20 cellular contexts compared by ENCODE assay signal in the genomic region with DNA sequence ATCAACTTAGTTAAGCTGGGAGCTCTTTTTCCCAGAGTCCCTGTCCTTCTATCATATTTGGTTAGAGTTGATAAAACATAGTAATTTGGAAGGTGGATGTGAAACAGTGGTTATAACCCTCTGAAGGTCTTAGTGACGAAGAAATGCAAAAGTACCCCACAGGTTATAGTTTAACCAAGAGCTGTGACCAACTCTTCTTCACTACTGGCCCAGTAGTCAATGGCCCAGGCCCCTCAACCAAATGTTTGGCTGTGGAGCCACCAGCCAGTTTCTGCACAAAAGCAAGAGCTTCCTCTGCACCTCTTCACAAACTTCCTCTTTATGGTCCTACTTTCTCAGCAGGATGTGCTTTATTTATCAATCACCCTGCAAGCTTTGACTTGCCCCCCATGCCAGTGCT.
DNase-seq lines count a peak whose midpoint lies in the region; ATAC-seq and TF ChIP-seq lines count a peak whose summit lies in the region.
"Had no signal": no experiment of that assay in that cellular context is flagged by ENCODE, and none has a peak within 500 bp of the region (broad histone marks: within the 10 kb centered on the region; RNA-seq: fewer than 3 reads in every experiment).

No MANE protein-coding gene starts in this region.

- no peak overlapping the region for H3K4me2 ChIP-seq in neuronal stem cell (ENCODE audit: insufficient read depth, low read length, poor library complexity, severe bottlenecking)
- H3K4me2 ChIP-seq: PC-9 had no signal

- H3K9me3 Mint-ChIP-seq in progenitor cell of endocrine pancreas (ENCODE audit: low read depth) (no peaks in the 10 kb centered on the region), nephron progenitor cell (peaks cover 9% of the 10 kb centered on the region)
- H3K9me3 Mint-ChIP-seq: activated T-helper 2 cell treated with anti-CD3 and anti-CD28 coated beads, Interferon-gamma antibody, Interleukin-2, Interleukin-4, amounts not matched to agents 10 μg/mL and 5 μg/mL and 100 μg/mL, durations not matched to agents 14 hours and 24 hours and 36 hours had no signal

- H3K18ac ChIP-seq in neuronal stem cell (ENCODE audit: low read length) = no peak overlapping the region

- no peaks in the 10 kb centered on the region for H3K4me1 ChIP-seq in neuronal stem cell (ENCODE audit: control insufficient read depth in 2 of 2, insufficient read depth in 1 of 2, low read depth in 1 of 2, low read length in 2 of 2)
- H3K4me1 ChIP-seq: pancreas, SJCRH30, vagina had no signal

- H3K27ac ChIP-seq in neuronal stem cell (replicated peaks; ENCODE audit: low read length) = no peak overlapping the region
- H3K27ac ChIP-seq: coronary artery, pancreas, PC-9, SJCRH30, vagina had no signal

- no peak overlapping the region for H3K4me3 ChIP-seq in neuronal stem cell (ENCODE audit: low read length in 2 of 2)
- H3K4me3 ChIP-seq: coronary artery, lung, pancreas, PC-9, SJCRH30, vagina had no signal

- no peak overlapping the region for H3K14ac ChIP-seq in neuronal stem cell (ENCODE audit: low read length)

- no peaks in the 10 kb centered on the region for H3K79me1 ChIP-seq in neuronal stem cell (ENCODE audit: low read depth, low read length)

- H2AFZ ChIP-seq in neuronal stem cell (ENCODE audit: low read length) = no peak overlapping the region
- H2AFZ ChIP-seq: PC-9 had no signal

- no peak overlapping the region for H2BK15ac ChIP-seq in neuronal stem cell (ENCODE audit: low read length)

- DNase-seq in progenitor cell of endocrine pancreas (ENCODE audit: low spot score, unreplicated experiment) (no peak), neuronal stem cell (ENCODE audit: low spot score) (no peak), nephron progenitor cell (no peak)
- no peak for DNase-seq in activated CD4-positive, alpha-beta T cell treated with anti-CD3 and anti-CD28 coated beads, Interleukin-2, amount 50 U/mL, for 4 hours
- DNase-seq: activated CD4-positive, CD25-positive, alpha-beta regulatory T cell treated with anti-CD3 and anti-CD28 coated beads, Interleukin-2, amount 50 U/mL, for 72 hours; activated naive CD8-positive, alpha-beta T cell treated with anti-CD3 and anti-CD28 coated beads, Interleukin-2, amount 50 U/mL, for 24 hours; NCI-H1436 treated with DMSO at 0.1 percent for 48 hours; NCI-H748 treated with DMSO at 0.1 percent for 48 hours; pancreas; PC-9; SJCRH30; stimulated activated CD4-positive, alpha-beta T cell treated with anti-CD3 and anti-CD28 coated beads, Interleukin-2, amount 100 ng/mL, for 24 hours had no signal

- H3K27me3 ChIP-seq in neuronal stem cell (ENCODE audit: control insufficient read depth in 3 of 3, insufficient read depth in 3 of 3, low read depth in 1 of 3, low read length in 3 of 3) = no peaks in the 10 kb centered on the region
- H3K27me3 ChIP-seq: pancreas, SJCRH30, vagina had no signal

- no peaks in the 10 kb centered on the region for H3K36me3 ChIP-seq in neuronal stem cell (replicated peaks in 1 of 2; ENCODE audit: control insufficient read depth in 2 of 2, insufficient read depth in 2 of 2, low read length in 2 of 2)
- H3K36me3 ChIP-seq: pancreas, SJCRH30, vagina had no signal

- no peak overlapping the region for H2AK5ac ChIP-seq in neuronal stem cell (ENCODE audit: low read depth, low read length)

- no peak overlapping the region for H3K4me3 Mint-ChIP-seq in progenitor cell of endocrine pancreas (ENCODE audit: low read depth)
- no peak overlapping the region for H3K4me3 Mint-ChIP-seq in nephron progenitor cell
- H3K4me3 Mint-ChIP-seq: activated naive CD8-positive, alpha-beta T cell treated with anti-CD3 and anti-CD28 coated beads, Interleukin-2, amount 50 U/mL, for 24 hours; T-helper 2 cell treated with Interferon-gamma antibody and Interleukin-4, amounts not matched to agents 5 μg/mL and 100 μg/mL, for 36 hours had no signal

- WGBS in neuronal stem cell (ENCODE audit: extremely low coverage in 2 of 2, insufficient read length in 2 of 2, insufficient replicate concordance in 1 of 2), 2 donors = no CpG with 5 or more reads among the region's 1 CpG

- no peak overlapping the region for H4K91ac ChIP-seq in neuronal stem cell (ENCODE audit: low read depth, low read length, poor library complexity)

- no peak for TF ChIP-seq CTCF in progenitor cell of endocrine pancreas (IDR thresholded peaks at IDR 0.05; ENCODE audit: unreplicated experiment)
- no peak for TF ChIP-seq CTCF in nephron progenitor cell (IDR thresholded peaks at IDR 0.05)

- H4K8ac ChIP-seq in neuronal stem cell (ENCODE audit: low read depth, low read length) = no peak overlapping the region

- H3K23ac ChIP-seq in neuronal stem cell (ENCODE audit: low read depth, low read length, poor library complexity) = no peak overlapping the region

- no peak overlapping the region for H2BK120ac ChIP-seq in neuronal stem cell (ENCODE audit: low read depth, low read length)

- H3K4me1 Mint-ChIP-seq in progenitor cell of endocrine pancreas (ENCODE audit: low read depth) (no peaks in the 10 kb centered on the region), nephron progenitor cell (no peaks in the 10 kb centered on the region)
- H3K4me1 Mint-ChIP-seq: activated naive CD8-positive, alpha-beta T cell treated with anti-CD3 and anti-CD28 coated beads, Interleukin-2, amount 50 U/mL, for 24 hours had no signal

- H3K27me3 Mint-ChIP-seq in progenitor cell of endocrine pancreas (no peaks in the 10 kb centered on the region), nephron progenitor cell (ENCODE audit: low read depth, poor library complexity) (no peaks in the 10 kb centered on the region)
- H3K27me3 Mint-ChIP-seq: activated naive CD8-positive, alpha-beta T cell treated with anti-CD3 and anti-CD28 coated beads, Interleukin-2, amount 50 U/mL, for 24 hours had no signal

- peak overlapping the region; percentile 19 for H3K27ac Mint-ChIP-seq in progenitor cell of endocrine pancreas
- H3K27ac Mint-ChIP-seq in nephron progenitor cell = no peak overlapping the region
- H3K27ac Mint-ChIP-seq: activated naive CD8-positive, alpha-beta T cell treated with anti-CD3 and anti-CD28 coated beads, Interleukin-2, amount 50 U/mL, for 24 hours; activated T-helper 2 cell treated with anti-CD3 and anti-CD28 coated beads, Interferon-gamma antibody, Interleukin-2, Interleukin-4, amounts not matched to agents 10 μg/mL and 5 μg/mL and 100 μg/mL, durations not matched to agents 14 hours and 24 hours and 36 hours; T-helper 2 cell treated with Interferon-gamma antibody and Interleukin-4, amounts not matched to agents 5 μg/mL and 100 μg/mL, for 36 hours had no signal

- no peak overlapping the region for H2BK12ac ChIP-seq in neuronal stem cell (ENCODE audit: low read length)

- H3K36me3 Mint-ChIP-seq in progenitor cell of endocrine pancreas (ENCODE audit: insufficient read depth) (no peaks in the 10 kb centered on the region), nephron progenitor cell (ENCODE audit: low read depth) (no peaks in the 10 kb centered on the region)

- ATAC-seq in GM19025 (IDR thresholded peaks at IDR 0.05; ENCODE audit: low read depth, unreplicated experiment) (peak; percentile 57), GM21619 (IDR thresholded peaks at IDR 0.05; ENCODE audit: unreplicated experiment) (peak; percentile 87), HG03139 (IDR thresholded peaks at IDR 0.05; ENCODE audit: unreplicated experiment) (peak; percentile 91)
- ATAC-seq: activated naive CD8-positive, alpha-beta T cell treated with anti-CD3 and anti-CD28 coated beads, Interleukin-2, amount 50 U/mL, for 24 hours; pancreas had no signal

- H2BK5ac ChIP-seq in neuronal stem cell (ENCODE audit: low read length) = no peak overlapping the region

- no peaks in the 10 kb centered on the region for H3K9me3 ChIP-seq in neuronal stem cell (replicated peaks in 1 of 2; ENCODE audit: control insufficient read depth in 2 of 2, insufficient read depth in 1 of 2, low read depth in 1 of 2, low read length in 2 of 2)
- H3K9me3 ChIP-seq: pancreas, SJCRH30, vagina had no signal

- H3K9ac ChIP-seq in neuronal stem cell (ENCODE audit: low read depth, low read length, poor library complexity) = no peak overlapping the region

- H3K4ac ChIP-seq in neuronal stem cell (ENCODE audit: low read length) = no peak overlapping the region
